18 cellular contexts compared by ENCODE assay signal in genomic region chr17:27525836-27526235, GRCh38.
"Had no signal": no experiment of that assay in that cellular context is flagged by ENCODE, and none has a peak within 500 bp of the region (broad histone marks: within the 10 kb centered on the region; RNA-seq: fewer than 3 reads in every experiment).

No MANE protein-coding gene starts in this region.

- H3K4me3 ChIP-seq: breast epithelium, heart right ventricle, lung had no signal

- H3K27me3 ChIP-seq: breast epithelium, heart right ventricle had no signal

- H3K4me3 Mint-ChIP-seq: activated naive CD4-positive, alpha-beta T cell treated with anti-CD3 and anti-CD28 coated beads for 36 hours; activated naive CD8-positive, alpha-beta T cell treated with anti-CD3 and anti-CD28 coated beads, Interleukin-2, amount 50 U/mL, for 24 hours had no signal

- DNase-seq: activated CD4-positive, alpha-beta T cell treated with anti-CD3 and anti-CD28 coated beads for 1 hour; activated CD8-positive, alpha-beta memory T cell treated with anti-CD3 and anti-CD28 coated beads, Interleukin-2, amount 50 U/mL, for 4 hours; activated CD8-positive, alpha-beta T cell treated with anti-CD3 and anti-CD28 coated beads, Interleukin-2, amount 10 ng/mL, durations not matched to agents 7 days and 5 days; activated naive CD4-positive, alpha-beta T cell treated with anti-CD3 and anti-CD28 coated beads for 36 hours; activated naive CD8-positive, alpha-beta T cell treated with anti-CD3 and anti-CD28 coated beads, Interleukin-2, amount 50 U/mL, for 24 hours; aorta; heart right ventricle; islet precursor cell; posterior cingulate gyrus; stimulated activated CD4-positive, alpha-beta T cell treated with anti-CD3 and anti-CD28 coated beads, Interleukin-2, amount 100 ng/mL, for 48 hours; stimulated activated naive CD4-positive, alpha-beta T cell; T1000; trophoblast cell had no signal

- H3K36me3 Mint-ChIP-seq: naive B cell had no signal

- H3K27ac ChIP-seq: breast epithelium, epithelial cell of prostate had no signal

- H3K27ac Mint-ChIP-seq: activated naive CD4-positive, alpha-beta T cell treated with anti-CD3 and anti-CD28 coated beads for 36 hours; activated T-helper 17 cell treated with anti-CD3 and anti-CD28 coated beads, Interleukin-2, amount 50 U/mL, for 72 hours had no signal

- H3K27me3 Mint-ChIP-seq: activated naive CD8-positive, alpha-beta T cell treated with anti-CD3 and anti-CD28 coated beads, Interleukin-2, amount 50 U/mL, for 24 hours; activated T-helper 17 cell treated with anti-CD3 and anti-CD28 coated beads, Interleukin-2, amount 50 U/mL, for 72 hours; naive B cell had no signal

- H3K9me3 Mint-ChIP-seq: activated naive CD4-positive, alpha-beta T cell treated with anti-CD3 and anti-CD28 coated beads for 36 hours; activated naive CD8-positive, alpha-beta T cell treated with anti-CD3 and anti-CD28 coated beads, Interleukin-2, amount 50 U/mL, for 24 hours; activated T-helper 17 cell treated with anti-CD3 and anti-CD28 coated beads, Interleukin-2, amount 50 U/mL, for 72 hours; naive B cell had no signal
